ENCODE assay signal across 1 cellular context in genomic region chr1:2165636-2166035, GRCh38.
TF ChIP-seq lines count a peak whose summit lies in the region.

No MANE protein-coding gene starts in this region.

TF ChIP-seq in HCT116, 20 proteins besides CTCF, POLR2A, EP300 and RAD21:
- no peak for TF ChIP-seq ZNF274 (IDR thresholded peaks at IDR 0.05; ENCODE audit: low read depth, low read length)
- no peak for TF ChIP-seq CBX3 (IDR thresholded peaks at IDR 0.05; ENCODE audit: low read depth)
- no peak for TF ChIP-seq FOSL1 (IDR thresholded peaks at IDR 0.05; ENCODE audit: low read depth)
- no peak for TF ChIP-seq ATF3 (IDR thresholded peaks at IDR 0.05)
- TF ChIP-seq ZBTB33 (IDR thresholded peaks at IDR 0.05; ENCODE audit: extremely low read depth, insufficient replicate concordance, low read length): no peak
